Comparison of ENCODE assay signal across 26 cellular contexts in the genomic region with DNA sequence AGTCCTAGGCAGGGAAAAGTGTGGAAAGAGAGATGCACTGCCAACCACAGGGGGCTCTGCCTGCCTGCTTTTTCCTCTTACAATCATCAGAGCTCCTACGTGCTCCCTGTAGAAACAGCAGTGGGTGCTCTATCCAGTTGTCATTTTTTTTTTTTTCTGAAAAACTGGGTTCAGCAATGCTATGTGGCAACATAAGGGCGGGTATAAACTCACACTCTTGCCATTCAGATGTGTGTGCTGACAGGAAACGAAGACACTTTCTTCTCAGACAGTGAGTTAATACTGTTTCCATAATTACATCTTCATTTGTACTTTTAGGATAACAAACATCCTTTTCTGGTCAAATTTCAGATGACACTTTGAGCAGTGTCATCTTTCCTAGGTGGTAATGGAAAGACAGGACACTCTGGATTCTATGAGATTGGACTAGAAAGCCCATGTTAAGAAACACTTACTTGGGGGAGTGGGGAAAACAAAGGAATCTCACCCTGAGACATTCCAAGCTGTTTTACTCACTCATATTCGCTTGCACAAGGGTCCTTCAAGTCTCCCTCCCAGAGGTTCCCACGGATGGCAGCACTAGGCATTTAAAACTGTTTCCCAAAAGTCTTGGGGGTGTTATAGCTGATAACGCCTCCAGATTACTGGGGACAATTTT. TPM values are rescaled to one million over a fixed set of nuclear protein-coding genes. Genes with fewer than 3 reads are reported as not detected.
A peak's percentile ranks its signal among the peaks of the same experiment; 100 is the strongest.
DNase-seq lines count a peak whose midpoint lies in the region; ATAC-seq, FAIRE-seq and TF ChIP-seq lines count a peak whose summit lies in the region.
"Had no signal": no experiment of that assay in that cellular context is flagged by ENCODE, and none has a peak within 500 bp of the region (broad histone marks: within the 10 kb centered on the region; RNA-seq: fewer than 3 reads in every experiment).

No MANE protein-coding gene starts in this region.

- peaks cover 46% of the 10 kb centered on the region for H3K36me3 Mint-ChIP-seq in HFFc6 (ENCODE audit: low read depth)
- peaks cover 48% of the 10 kb centered on the region for H3K36me3 Mint-ChIP-seq in natural killer cell

- POLR2A ChIA-PET in A549 (lab: Yijun Ruan, JAX), result no interaction called here

- H3K27me3 Mint-ChIP-seq in HFFc6 (ENCODE audit: insufficient read depth) (no peaks in the 10 kb centered on the region; the same call in 1 of the 2 replicates), natural killer cell (ENCODE audit: low read depth in 2 of 2) (no peaks in the 10 kb centered on the region)
- H3K27me3 Mint-ChIP-seq: activated B cell treated with CpG ODN at 0.5 μM for 24 hours; activated CD4-positive, alpha-beta memory T cell treated with anti-CD3 and anti-CD28 coated beads, Interleukin-2, amount 10 ng/mL, durations not matched to agents 7 days and 5 days; CD4-positive, CD25-positive, alpha-beta regulatory T cell; stimulated activated memory B cell treated with anti-CD40 and anti-IgM and Interleukin-4, amounts not matched to agents 10 μg/mL and 1 μg/mL and 100 μg/mL, for 72 hours had no signal

- H3K18ac ChIP-seq in mesendoderm (ENCODE audit: low read length), result no peak overlapping the region

- H3K9ac ChIP-seq in mesendoderm (ENCODE audit: low read length), result no peak overlapping the region

- intact Hi-C loops in natural killer cell (cut with micrococcal nuclease), result no loop called here

- H3K56ac ChIP-seq in mesendoderm (ENCODE audit: low read length), result no peak overlapping the region

- FAIRE-seq in A549 (lab: Jason Lieb, UNC), result no peak
- FAIRE-seq: H54, HTR-8/SVneo, RCC 7860 had no signal

- no peaks in the 10 kb centered on the region for H3K79me1 ChIP-seq in mesendoderm (ENCODE audit: low read length)

- H3K27ac Mint-ChIP-seq in HFFc6 (peak overlapping the region; percentile 71; the same call in 1 of the 2 replicates), natural killer cell (peak overlapping the region in 1 of 2 donors; percentile 15)
- H3K27ac Mint-ChIP-seq: activated B cell treated with CpG ODN at 0.5 μM for 24 hours; activated CD4-positive, alpha-beta memory T cell treated with anti-CD3 and anti-CD28 coated beads, Interleukin-2, amount 10 ng/mL, durations not matched to agents 7 days and 5 days; endodermal cell; stimulated activated memory B cell treated with anti-CD40 and anti-IgM and Interleukin-4, amounts not matched to agents 10 μg/mL and 1 μg/mL and 100 μg/mL, for 72 hours had no signal

- no peak overlapping the region for H2BK5ac ChIP-seq in mesendoderm (ENCODE audit: low read length)

- H3K4me3 ChIP-seq in A549 (no peak overlapping the region), mesendoderm (ENCODE audit: low read length) (no peak overlapping the region)
- H3K4me3 ChIP-seq: sigmoid colon had no signal

- no peak overlapping the region for H2BK120ac ChIP-seq in mesendoderm (ENCODE audit: low read depth, low read length)

- H2AK5ac ChIP-seq in mesendoderm (ENCODE audit: low read length), result no peak overlapping the region

- CTCF ChIA-PET in A549 (lab: Yijun Ruan, JAX), result interaction anchor here (0.7 to 6.8 kb wide), 7 partner anchors 10 to 158 kb away, joined by 3 to 48 read pairs (median 5); a partner anchor contains a TSS

- TF ChIP-seq CTCF in A549 (IDR thresholded peaks at IDR 0.05), result no peak
- TF ChIP-seq CTCF in HFFc6 (IDR thresholded peaks at IDR 0.05), result no peak
- TF ChIP-seq CTCF in natural killer cell (IDR thresholded peaks at IDR 0.05), result no peak

- TF ChIP-seq EP300 in A549 (IDR thresholded peaks at IDR 0.05), result no peak

- no peak overlapping the region for H3K23ac ChIP-seq in mesendoderm (ENCODE audit: low read length)

- H3K36me3 ChIP-seq in mesendoderm (ENCODE audit: control insufficient read depth, insufficient read depth, low read length), result no peaks in the 10 kb centered on the region

- H3K9me3 ChIP-seq in A549, result no peaks in the 10 kb centered on the region
- H3K9me3 ChIP-seq: sigmoid colon had no signal

- ATAC-seq in A549, result peak; percentile 45 to 52; a peak in 3 of 6 replicates
- ATAC-seq in GM18502 (IDR thresholded peaks at IDR 0.05; ENCODE audit: poor library complexity, unreplicated experiment), result no peak
- no peak for ATAC-seq in natural killer cell
- ATAC-seq: stimulated activated memory B cell treated with anti-CD40 and anti-IgM and Interleukin-4, amounts not matched to agents 10 μg/mL and 1 μg/mL and 100 μg/mL, for 72 hours had no signal

- H3K9me3 Mint-ChIP-seq in HFFc6 (no peaks in the 10 kb centered on the region), natural killer cell (no peaks in the 10 kb centered on the region)
- H3K9me3 Mint-ChIP-seq: activated B cell treated with CpG ODN at 0.5 μM for 24 hours; activated CD4-positive, alpha-beta memory T cell treated with anti-CD3 and anti-CD28 coated beads, Interleukin-2, amount 10 ng/mL, durations not matched to agents 7 days and 5 days; CD4-positive, CD25-positive, alpha-beta regulatory T cell; endodermal cell; stimulated activated memory B cell treated with anti-CD40 and anti-IgM and Interleukin-4, amounts not matched to agents 10 μg/mL and 1 μg/mL and 100 μg/mL, for 72 hours had no signal

- H3K4me3 Mint-ChIP-seq in HFFc6 (no peak overlapping the region), natural killer cell (no peak overlapping the region)
- H3K4me3 Mint-ChIP-seq: activated B cell treated with CpG ODN at 0.5 μM for 24 hours; activated CD4-positive, alpha-beta memory T cell treated with anti-CD3 and anti-CD28 coated beads, Interleukin-2, amount 10 ng/mL, durations not matched to agents 7 days and 5 days; CD4-positive, CD25-positive, alpha-beta regulatory T cell; endodermal cell; stimulated activated memory B cell treated with anti-CD40 and anti-IgM and Interleukin-4, amounts not matched to agents 10 μg/mL and 1 μg/mL and 100 μg/mL, for 72 hours had no signal

- H4K8ac ChIP-seq in mesendoderm (ENCODE audit: low read depth, low read length), result no peak overlapping the region

- no peak overlapping the region for H2BK15ac ChIP-seq in mesendoderm (replicated peaks; ENCODE audit: low read depth)

- TF ChIP-seq RAD21 in A549 (conservative IDR thresholded peaks at IDR 0.05 in 1 of 2, IDR thresholded peaks at IDR 0.05 in 1 of 2), result no peak

- H3K79me2 ChIP-seq in mesendoderm (ENCODE audit: control insufficient read depth, insufficient read depth, low read length), result no peaks in the 10 kb centered on the region

- H3K4me2 ChIP-seq in A549 (no peak overlapping the region), mesendoderm (ENCODE audit: low read length) (no peak overlapping the region)

- 58% methylated on average over 6 of the region's 6 CpGs for WGBS in A549 (ENCODE audit: missing lambda C conversion rate)
- no CpG with 5 or more reads among the region's 6 CpGs for WGBS in mesendoderm (ENCODE audit: extremely low coverage, insufficient coverage, low lambda C conversion rate)

- no peak for TF ChIP-seq POLR2A in A549 (IDR thresholded peaks at IDR 0.05; ENCODE audit: low read length)

- H3K27ac ChIP-seq in A549, result 0 out of 6 replicates have a peak overlapping the region, but pooled peaks of 1 of the 2 experiments have one; percentile 21
- no peak overlapping the region for H3K27ac ChIP-seq in mesendoderm (ENCODE audit: low read depth, low read length)
- H3K27ac ChIP-seq: sigmoid colon had no signal

- peaks cover 52% of the 10 kb centered on the region for H3K4me1 Mint-ChIP-seq in HFFc6 (ENCODE audit: low read depth)
- H3K4me1 Mint-ChIP-seq in natural killer cell, result peaks cover 4 to 9% of the 10 kb centered on the region in 2 donors
- H3K4me1 Mint-ChIP-seq: activated B cell treated with CpG ODN at 0.5 μM for 24 hours; activated CD4-positive, alpha-beta memory T cell treated with anti-CD3 and anti-CD28 coated beads, Interleukin-2, amount 10 ng/mL, durations not matched to agents 7 days and 5 days; endodermal cell had no signal

- no peak overlapping the region for H4K5ac ChIP-seq in mesendoderm (ENCODE audit: low read length)

- H3K4me1 ChIP-seq in A549 (peaks cover 6% of the 10 kb centered on the region; the same call in 1 of the 3 replicates), mesendoderm (ENCODE audit: control insufficient read depth, low read depth, low read length) (no peaks in the 10 kb centered on the region)
- H3K4me1 ChIP-seq: sigmoid colon had no signal

- no peaks in the 10 kb centered on the region for H3K27me3 ChIP-seq in mesendoderm (ENCODE audit: insufficient read depth, low read length, poor library complexity)
- H3K27me3 ChIP-seq: sigmoid colon had no signal

- H3K4ac ChIP-seq in mesendoderm (ENCODE audit: low read depth, low read length), result no peak overlapping the region

- DNase-seq in A549 (ENCODE audit: low read depth in 1 of 2, low spot score in 1 of 2), result peak in 1 of 2 experiments; percentile 14
- DNase-seq in HFFc6, result no peak
- DNase-seq in astrocyte of the hippocampus (ENCODE audit: low read depth, low spot score), result peak; percentile 75
- peak; percentile 48 for DNase-seq in mesendoderm
- DNase-seq in T-helper 1 cell, result no peak
- DNase-seq in natural killer cell, result no peak
- DNase-seq in NCI-H1694 (lab: John Stamatoyannopoulos, UW), result no peak
- DNase-seq: activated B cell treated with CpG ODN at 0.5 μM for 24 hours; activated CD4-positive, alpha-beta memory T cell treated with anti-CD3 and anti-CD28 coated beads, Interleukin-2, amount 10 ng/mL, durations not matched to agents 7 days and 5 days; activated naive CD4-positive, alpha-beta T cell treated with Interleukin-2 at 50 U/mL for 16 hours; amygdala; CD4-positive, CD25-positive, alpha-beta regulatory T cell; DMS 273 treated with DMSO at 0.1 percent for 48 hours; endodermal cell; GDM1; NCI-H1105; NCI-H510A treated with DMSO at 0.1 percent for 48 hours; NK-92 treated with Interleukin-12 subunit alpha and Interleukin-12 subunit beta, amount 100 ng/mL, for 24 hours; occipital lobe; sigmoid colon; T-helper 9 cell had no signal

TF ChIP-seq in A549, 52 proteins besides CTCF, POLR2A, EP300 and RAD21 (continues in another document):
- no peak for TF ChIP-seq ZC3H11A (IDR thresholded peaks at IDR 0.05)
- TF ChIP-seq TP53 (CRISPR knock-in tag; IDR thresholded peaks at IDR 0.05), result no peak
- no peak for TF ChIP-seq NR3C1 (IDR thresholded peaks at IDR 0.05)
- TF ChIP-seq ZFP36 (IDR thresholded peaks at IDR 0.05; ENCODE audit: borderline replicate concordance, partially characterized antibody), result no peak
- no peak for TF ChIP-seq JUNB (IDR thresholded peaks at IDR 0.05)
- no peak for TF ChIP-seq CHD4 (IDR thresholded peaks at IDR 0.05; ENCODE audit: borderline replicate concordance)

RNA-seq across cellular contexts. Expression of a gene that starts 41.3 kb away (rescaled TPM):
- 17.8 and 19.7 TPM in 2 replicates for polyA plus RNA-seq in A549 (2011; rRNA removed)
- polyA plus RNA-seq in A549 (2012; cell fraction: cytosol; rRNA removed), result 4.2 and 4.8 TPM in 2 replicates
- polyA plus RNA-seq in A549 (2012; cell fraction: nucleus; rRNA removed), result 9.5 and 12.8 TPM in 2 replicates
- 13.6 to 14.4 TPM (median 14.1 TPM) in 3 replicates for polyA plus RNA-seq in A549 (2017; fragmentation: RNase III; extraction: RNeasy Plus Mini Kit Qiagen cat#74134 plus additional on column Dnase treatment)
- 14.1 and 18.8 TPM in 2 replicates for polyA minus RNA-seq in A549 (2011; rRNA and poly(A)+ RNA removed)
- total RNA-seq in HFFc6 (2021; fragmentation: NEBNext Ultra II Directional; extraction: Animal tissue kit (Norgen Biotek cat#: 25700)), result 10 to 100 TPM; 13.4 to 17.2 (median 14.4) TPM
- polyA plus RNA-seq in mesendoderm (2013, experiment 1 of 2), result 9.4 TPM
- polyA plus RNA-seq in mesendoderm (2013, experiment 2 of 2), result 11.3 TPM
- 10 to 100 TPM; 58.6 to 68.6 (median 67.4) TPM for total RNA-seq in natural killer cell

Comparison
In these comparisons a context has a peak if more than half of its experiments do, and no peak if none do; other contexts are left out.
1. ATAC-seq: peak in A549 (2 of 2); none in GM18502 (single experiment) and natural killer cell (0 of 3).
2. DNase-seq: peak in astrocyte of the hippocampus (single experiment) and mesendoderm (single experiment); none in HFFc6 (single experiment), T-helper 1 cell (0 of 5), natural killer cell (single experiment) and NCI-H1694 (single experiment).